Comparison of ENCODE assay signal across 11 cellular contexts in the genomic region with DNA sequence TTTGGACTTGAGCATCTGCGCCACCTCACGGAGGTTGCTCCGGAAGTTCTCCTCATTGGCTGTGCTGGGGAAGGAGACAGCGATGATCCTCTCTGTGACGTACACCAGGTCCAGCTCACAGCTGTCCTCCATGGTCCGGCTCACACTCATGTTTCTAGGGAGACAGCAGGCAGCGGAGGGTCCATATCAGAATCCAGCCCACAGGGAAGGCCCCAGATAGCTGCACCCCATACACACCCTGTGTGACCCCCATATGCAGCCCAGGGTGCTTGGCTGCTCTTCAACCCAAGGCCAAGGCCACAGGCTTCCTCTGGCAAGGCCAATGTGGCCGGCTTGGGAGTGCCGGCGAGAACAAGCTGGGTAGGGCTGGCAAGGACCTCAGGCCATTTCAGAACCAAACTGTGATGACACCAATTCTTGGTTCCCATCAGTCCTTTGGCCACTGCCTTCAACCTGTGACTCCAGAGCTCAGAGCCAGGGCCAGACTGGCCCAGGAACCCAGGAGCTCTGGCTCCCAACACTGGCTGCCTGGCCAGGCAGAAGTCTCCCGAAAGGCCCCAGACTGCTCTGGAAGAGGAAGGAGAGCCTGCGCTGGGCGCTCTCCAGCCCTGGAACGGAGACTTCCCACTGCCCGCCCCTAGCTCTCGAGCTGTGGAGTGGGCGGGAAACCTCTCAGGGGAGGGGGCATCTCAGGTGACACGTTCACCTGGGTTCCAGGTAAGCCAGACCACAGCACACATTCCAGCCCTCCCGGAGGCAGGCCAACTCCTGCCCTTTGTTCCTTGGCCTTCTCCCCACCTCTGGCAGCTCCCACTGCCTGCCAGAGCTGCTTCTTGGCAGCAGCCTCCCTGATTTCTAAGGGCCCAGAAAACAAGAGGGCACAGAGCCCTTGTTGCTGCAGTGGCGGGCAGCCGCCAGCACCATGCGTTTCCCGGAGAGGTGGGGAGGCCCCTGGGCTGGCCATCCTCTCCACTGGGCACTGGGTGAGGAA.
DNase-seq lines count a peak whose midpoint lies in the region; ATAC-seq and TF ChIP-seq lines count a peak whose summit lies in the region.
"Had no signal": no experiment of that assay in that cellular context is flagged by ENCODE, and none has a peak within 500 bp of the region (broad histone marks: within the 10 kb centered on the region; RNA-seq: fewer than 3 reads in every experiment).

No MANE protein-coding gene starts in this region.

- H3K27ac Mint-ChIP-seq in HFFc6, result no peak overlapping the region

- DNase-seq in NCI-H2107 treated with DMSO at 0.1 percent for 48 hours (lab: John Stamatoyannopoulos, UW; ENCODE audit: unreplicated experiment) (peak; percentile 33), lung (ENCODE audit: low spot score) (peak; percentile 90), HFFc6 (no peak), SHP77 (lab: John Stamatoyannopoulos, UW) (no peak)
- DNase-seq: mesendoderm, OCI-M1 had no signal

- H3K4me1 Mint-ChIP-seq in HFFc6 (ENCODE audit: low read depth), result peaks cover 42% of the 10 kb centered on the region

- no peaks in the 10 kb centered on the region for H3K9me3 Mint-ChIP-seq in HFFc6
- H3K9me3 Mint-ChIP-seq: CD14-positive monocyte had no signal

- TF ChIP-seq CTCF in lung (IDR thresholded peaks at IDR 0.05; ENCODE audit: control extremely low read depth, extremely low read depth) (no peak), HFFc6 (IDR thresholded peaks at IDR 0.05) (no peak)

- H3K27me3 Mint-ChIP-seq in HFFc6 (ENCODE audit: insufficient read depth), result peaks cover 6% of the 10 kb centered on the region

- no peaks in the 10 kb centered on the region for H3K9me3 ChIP-seq in esophagus (ENCODE audit: control insufficient read depth in 2 of 2, insufficient read depth in 1 of 2, low read depth in 1 of 2, low read length in 1 of 2)
- no peaks in the 10 kb centered on the region for H3K9me3 ChIP-seq in lung (ENCODE audit: control insufficient read depth in 2 of 2, insufficient read depth in 1 of 2, low read length in 1 of 2)

- no peak overlapping the region for H3K4me3 ChIP-seq in esophagus (ENCODE audit: low read depth in 1 of 2, low read length in 2 of 2)
- no peak overlapping the region for H3K4me3 ChIP-seq in lung

- H3K4me1 ChIP-seq in esophagus (ENCODE audit: control insufficient read depth in 2 of 2, insufficient read depth in 2 of 2, low read length in 1 of 2) (peaks cover 8 to 42% of the 10 kb centered on the region in 2 donors), lung (ENCODE audit: control insufficient read depth in 2 of 2, insufficient read depth in 2 of 2, low read length in 2 of 2) (peaks cover 16 to 38% of the 10 kb centered on the region in 2 donors)

- 42 to 49% methylated on average over 23 of the region's 23 CpGs for WGBS in esophagus, 2 donors
- 61 to 84% methylated on average over 23 of the region's 23 CpGs for WGBS in lung, 2 donors

- no peak overlapping the region for H3K4me3 Mint-ChIP-seq in HFFc6
- H3K4me3 Mint-ChIP-seq: CD14-positive monocyte had no signal

- H3K27ac ChIP-seq in esophagus (ENCODE audit: low read depth in 2 of 2, low read length in 1 of 2) (peak overlapping the region; percentile 66 to 95), lung (ENCODE audit: low read depth in 1 of 2, low read length in 1 of 2) (peak overlapping the region; percentile 91 to 96), temporal lobe (ENCODE audit: low read depth, low read length) (peak overlapping the region; percentile 30)

- no peaks in the 10 kb centered on the region for H3K27me3 ChIP-seq in esophagus (ENCODE audit: control insufficient read depth in 1 of 2, insufficient read depth in 2 of 2, low read length in 2 of 2)
- no peaks in the 10 kb centered on the region for H3K27me3 ChIP-seq in lung (ENCODE audit: control insufficient read depth, insufficient read depth)

- H3K36me3 ChIP-seq in esophagus (ENCODE audit: control insufficient read depth in 2 of 2, insufficient read depth in 2 of 2, low read length in 1 of 2) (peaks cover 4 to 14% of the 10 kb centered on the region in 2 donors), lung (ENCODE audit: control insufficient read depth in 2 of 2, insufficient read depth in 2 of 2, low read length in 2 of 2) (peaks cover 25 to 52% of the 10 kb centered on the region in 2 donors)

- ATAC-seq in lung (ENCODE audit: insufficient read depth, low FRiP score) (peak; percentile 25), HG02885 (IDR thresholded peaks at IDR 0.05; ENCODE audit: poor library complexity, unreplicated experiment) (no peak), HG03439 (IDR thresholded peaks at IDR 0.05; ENCODE audit: unreplicated experiment) (no peak)

- peaks cover 22% of the 10 kb centered on the region for H3K36me3 Mint-ChIP-seq in HFFc6 (ENCODE audit: low read depth)

Comparison
In these comparisons a context has a peak if more than half of its experiments do, and no peak if none do; other contexts are left out.
1. DNase-seq: peak in NCI-H2107 treated with DMSO at 0.1 percent for 48 hours (single experiment) and lung (single experiment); none in HFFc6 (single experiment) and SHP77 (0 of 2).
2. H3K27ac ChIP-seq: peak in every context shown above with its lines; median percentile 94 in lung; 80 in esophagus; 30 in temporal lobe.